In the genomic region with DNA sequence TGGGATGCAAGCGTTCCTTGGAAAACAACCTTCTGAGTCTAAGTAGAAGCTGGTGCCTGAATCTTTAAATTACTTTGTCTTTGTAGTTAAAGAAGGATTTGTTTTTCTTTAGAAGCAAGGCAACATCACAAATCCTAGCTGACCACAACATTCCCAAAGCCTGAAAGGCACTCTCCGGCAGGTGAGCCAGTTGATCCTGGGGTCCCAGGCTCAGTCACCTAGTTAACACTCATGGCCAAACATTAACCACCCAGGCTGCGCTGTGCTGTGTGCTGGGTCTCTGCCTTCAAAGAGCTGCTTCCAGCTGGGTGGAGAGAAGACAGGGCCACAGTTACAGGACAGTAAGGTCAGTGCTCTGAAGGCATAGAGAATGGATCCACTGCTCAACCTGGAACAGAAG, we compare ENCODE assay signal across 24 cellular contexts.
DNase-seq lines count a peak whose midpoint lies in the region; ATAC-seq, FAIRE-seq and TF ChIP-seq lines count a peak whose summit lies in the region.
"Had no signal": no experiment of that assay in that cellular context is flagged by ENCODE, and none has a peak within 500 bp of the region (broad histone marks: within the 10 kb centered on the region; RNA-seq: fewer than 3 reads in every experiment).

No MANE protein-coding gene starts in this region.

- intact Hi-C loops in HepG2 (cut with micrococcal nuclease; ENCODE audit: unreplicated experiment), result no loop called here
- intact Hi-C loops in right lobe of liver (cut with DNase I), result no loop called here
- intact Hi-C loops in aorta (cut with DNase I), result no loop called here
- intact Hi-C loops in cardiac septum (cut with DNase I), result no loop called here

- no TSS peak for BruUV-seq in HepG2 (replicated peaks; lab: Mats Ljungman, UMichigan)

- H3K18ac ChIP-seq in neuronal stem cell (ENCODE audit: low read length), result peak overlapping the region; percentile 68

- no peak overlapping the region for H3K4me2 ChIP-seq in HepG2 (ENCODE audit: low read depth, low read length)
- no peak overlapping the region for H3K4me2 ChIP-seq in neuronal stem cell (ENCODE audit: insufficient read depth, low read length, poor library complexity, severe bottlenecking)
- H3K4me2 ChIP-seq: BLaER1, GM23338 had no signal

- no peaks in the 10 kb centered on the region for H3K4me1 ChIP-seq in HepG2 (ENCODE audit: insufficient read depth, low read length)
- no peaks in the 10 kb centered on the region for H3K4me1 ChIP-seq in right lobe of liver
- no peaks in the 10 kb centered on the region for H3K4me1 ChIP-seq in neuronal stem cell (ENCODE audit: control insufficient read depth in 2 of 2, insufficient read depth in 1 of 2, low read depth in 1 of 2, low read length in 2 of 2)
- H3K4me1 ChIP-seq in aorta (ENCODE audit: control insufficient read depth in 1 of 2, insufficient read depth in 2 of 2, low read length in 2 of 2), result peaks cover 0 to 5% of the 10 kb centered on the region in 2 donors
- no peaks in the 10 kb centered on the region for H3K4me1 ChIP-seq in effector memory CD4-positive, alpha-beta T cell (ENCODE audit: control insufficient read depth, insufficient read depth, low read length, poor library complexity, severe bottlenecking)
- H3K4me1 ChIP-seq: BLaER1, Caco-2 had no signal

- H3K23ac ChIP-seq in neuronal stem cell (ENCODE audit: low read depth, low read length, poor library complexity), result no peak overlapping the region

- DNase-seq in HepG2 (ENCODE audit: low spot score) (no peak), right lobe of liver (no peak), neuronal stem cell (ENCODE audit: low spot score) (no peak), aorta (no peak), EL (no peak), cardiac septum (ENCODE audit: low spot score) (no peak)
- no peak for DNase-seq in effector memory CD4-positive, alpha-beta T cell
- DNase-seq: Caco-2; CD4-positive, CD25-positive, alpha-beta regulatory T cell; CD8-positive, alpha-beta T cell; DMS 273 treated with DMSO at 0.1 percent for 48 hours; DMS79; GF-D8; H9 had no signal

- H4K91ac ChIP-seq in neuronal stem cell (ENCODE audit: low read depth, low read length, poor library complexity), result no peak overlapping the region

- WGBS in HepG2 (ENCODE audit: low lambda C conversion rate), result 26% methylated on average over 3 of the region's 3 CpGs
- 85% methylated on average over 1 of the region's 3 CpGs for WGBS in right lobe of liver (ENCODE audit: insufficient coverage, low coverage, low lambda C conversion rate, missing lambda C conversion rate)
- no CpG with 5 or more reads among the region's 3 CpGs for WGBS in neuronal stem cell (ENCODE audit: extremely low coverage in 2 of 2, insufficient read length in 2 of 2, insufficient replicate concordance in 1 of 2), 2 donors
- WGBS in aorta, 2 donors, result 91 to 96% methylated on average over 3 of the region's 3 CpGs

- no peak overlapping the region for H2BK15ac ChIP-seq in neuronal stem cell (ENCODE audit: low read length)

- no peak overlapping the region for H3K4me3 Mint-ChIP-seq in nephron
- H3K4me3 Mint-ChIP-seq: B cell; CD4-positive, CD25-positive, alpha-beta regulatory T cell; CD8-positive, alpha-beta T cell; GM23338; H9 had no signal

- no peaks in the 10 kb centered on the region for H3K9me3 Mint-ChIP-seq in nephron
- H3K9me3 Mint-ChIP-seq: CD8-positive, alpha-beta T cell; GM23338; H9 had no signal

- TF ChIP-seq EP300 in HepG2 (IDR thresholded peaks at IDR 0.05; ENCODE audit: low read depth in 2 of 2, low read length in 2 of 2) (no peak), HepG2 (CRISPR knock-in tag; IDR thresholded peaks at IDR 0.05; ENCODE audit: borderline replicate concordance) (no peak)

- H3K14ac ChIP-seq in neuronal stem cell (ENCODE audit: low read length), result no peak overlapping the region

- H3K9ac ChIP-seq in HepG2 (ENCODE audit: insufficient read depth, low read depth, low read length) (no peak overlapping the region), neuronal stem cell (ENCODE audit: low read depth, low read length, poor library complexity) (no peak overlapping the region)
- H3K9ac ChIP-seq: BLaER1 had no signal

- CTCF ChIA-PET in HepG2 (lab: Yijun Ruan, JAX; ENCODE audit: low intra/inter-chr PET ratio, low total read pairs), result no interaction called here

- H2BK5ac ChIP-seq in neuronal stem cell (ENCODE audit: low read length), result no peak overlapping the region

- no peak overlapping the region for H2BK12ac ChIP-seq in neuronal stem cell (ENCODE audit: low read length)

- H3K79me1 ChIP-seq in neuronal stem cell (ENCODE audit: low read depth, low read length), result peaks cover 2% of the 10 kb centered on the region

- no peak overlapping the region for H2AFZ ChIP-seq in HepG2 (ENCODE audit: low read length)
- no peak overlapping the region for H2AFZ ChIP-seq in neuronal stem cell (ENCODE audit: low read length)
- H2AFZ ChIP-seq: GM23338 had no signal

- no peak for TF ChIP-seq RAD21 in HepG2 (CRISPR knock-in tag; IDR thresholded peaks at IDR 0.05)

- no peak overlapping the region for H3K4ac ChIP-seq in neuronal stem cell (ENCODE audit: low read length)

- peaks cover 4% of the 10 kb centered on the region for H3K4me1 Mint-ChIP-seq in nephron
- H3K4me1 Mint-ChIP-seq: B cell had no signal

- H3K4me3 ChIP-seq in HepG2 (replicated peaks in 1 of 3; ENCODE audit: insufficient read depth in 1 of 3, low read depth in 2 of 3, low read length in 3 of 3) (no peak overlapping the region), right lobe of liver (no peak overlapping the region), neuronal stem cell (ENCODE audit: low read length in 2 of 2) (no peak overlapping the region), aorta (ENCODE audit: low read length in 2 of 2) (no peak overlapping the region)
- no peak overlapping the region for H3K4me3 ChIP-seq in effector memory CD4-positive, alpha-beta T cell (ENCODE audit: insufficient read depth, low read depth, low read length, poor library complexity, severe bottlenecking)
- H3K4me3 ChIP-seq: BLaER1, GM23338 had no signal

- no peak for FAIRE-seq in HepG2 (lab: Jason Lieb, UNC)
- FAIRE-seq: A204.1, GM12891, GM18507 had no signal

- H2AK5ac ChIP-seq in neuronal stem cell (ENCODE audit: low read depth, low read length), result no peak overlapping the region

- no peak for TF ChIP-seq CTCF in HepG2 (CRISPR knock-in tag; IDR thresholded peaks at IDR 0.05)
- no peak for TF ChIP-seq CTCF in right lobe of liver (IDR thresholded peaks at IDR 0.05)
- TF ChIP-seq CTCF in nephron (IDR thresholded peaks at IDR 0.05; ENCODE audit: unreplicated experiment in 3 of 3), result no peak

- H3K27me3 ChIP-seq in HepG2 (ENCODE audit: control insufficient read depth in 1 of 2, insufficient read depth in 2 of 2, low read length in 2 of 2), result no peaks in the 10 kb centered on the region
- no peaks in the 10 kb centered on the region for H3K27me3 ChIP-seq in right lobe of liver
- H3K27me3 ChIP-seq in neuronal stem cell (ENCODE audit: control insufficient read depth in 3 of 3, insufficient read depth in 3 of 3, low read depth in 1 of 3, low read length in 3 of 3), result no peaks in the 10 kb centered on the region
- H3K27me3 ChIP-seq in aorta (ENCODE audit: control insufficient read depth in 1 of 2, insufficient read depth in 2 of 2, low read length in 1 of 2), result no peaks in the 10 kb centered on the region
- H3K27me3 ChIP-seq in effector memory CD4-positive, alpha-beta T cell (replicated peaks; ENCODE audit: control insufficient read depth, insufficient read depth, low read length, poor library complexity, severe bottlenecking), result no peaks in the 10 kb centered on the region
- H3K27me3 ChIP-seq: BLaER1 had no signal

- ATAC-seq in HepG2, result peak; percentile 55; the same call in 2 of the 3 replicates
- no peak for ATAC-seq in right lobe of liver
- peak; percentile 7 for ATAC-seq in aorta (ENCODE audit: low FRiP score)
- ATAC-seq: CD8-positive, alpha-beta T cell; GM23338; HCT116 had no signal

- H4K8ac ChIP-seq in neuronal stem cell (ENCODE audit: low read depth, low read length), result no peak overlapping the region

- H3K27ac ChIP-seq in HepG2 (ENCODE audit: extremely low read length, insufficient read depth, low read length) (no peak overlapping the region), right lobe of liver (no peak overlapping the region), neuronal stem cell (replicated peaks; ENCODE audit: low read length) (no peak overlapping the region), aorta (ENCODE audit: low read depth in 1 of 2, low read length in 2 of 2) (no peak overlapping the region)
- H3K27ac ChIP-seq in effector memory CD4-positive, alpha-beta T cell (ENCODE audit: insufficient read depth, low read length, poor library complexity, severe bottlenecking), result no peak overlapping the region
- H3K27ac ChIP-seq: 22Rv1, BLaER1, C4-2B had no signal

- no peaks in the 10 kb centered on the region for H3K79me2 ChIP-seq in HepG2 (ENCODE audit: insufficient read depth, low read length)

- no peaks in the 10 kb centered on the region for H3K36me3 Mint-ChIP-seq in nephron (ENCODE audit: low read depth)
- H3K36me3 Mint-ChIP-seq: CD8-positive, alpha-beta T cell had no signal

- no peak overlapping the region for H2BK120ac ChIP-seq in neuronal stem cell (ENCODE audit: low read depth, low read length)

- H4K20me1 ChIP-seq in HepG2 (ENCODE audit: insufficient read depth, low read length), result no peaks in the 10 kb centered on the region
- H4K20me1 ChIP-seq: BLaER1 had no signal

- H3K36me3 ChIP-seq in HepG2 (replicated peaks in 1 of 2; ENCODE audit: control insufficient read depth in 1 of 2, insufficient read depth in 2 of 2, low read length in 2 of 2) (no peaks in the 10 kb centered on the region), right lobe of liver (no peaks in the 10 kb centered on the region), neuronal stem cell (replicated peaks in 1 of 2; ENCODE audit: control insufficient read depth in 2 of 2, insufficient read depth in 2 of 2, low read length in 2 of 2) (no peaks in the 10 kb centered on the region), aorta (ENCODE audit: control insufficient read depth in 1 of 2, insufficient read depth in 2 of 2, low read length in 1 of 2) (no peaks in the 10 kb centered on the region)
- no peaks in the 10 kb centered on the region for H3K36me3 ChIP-seq in effector memory CD4-positive, alpha-beta T cell (ENCODE audit: control insufficient read depth, insufficient read depth, low read length)
- H3K36me3 ChIP-seq: BLaER1 had no signal

- peak overlapping the region; percentile 66 to 90 (median 76) for H3K27ac Mint-ChIP-seq in nephron
- H3K27ac Mint-ChIP-seq: B cell; CD8-positive, alpha-beta T cell; GM23338; H9 had no signal

- no peaks in the 10 kb centered on the region for H3K27me3 Mint-ChIP-seq in nephron (ENCODE audit: low read depth)
- H3K27me3 Mint-ChIP-seq: CD4-positive, CD25-positive, alpha-beta regulatory T cell had no signal

- TF ChIP-seq POLR2A in HepG2 (IDR thresholded peaks at IDR 0.05; ENCODE audit: insufficient read depth in 1 of 2, low read depth in 2 of 2, low read length in 2 of 2), result no peak
- no peak for TF ChIP-seq POLR2A in right lobe of liver (IDR thresholded peaks at IDR 0.05)

- H3K9me3 ChIP-seq in HepG2 (ENCODE audit: low read length), result no peaks in the 10 kb centered on the region; the same call in 1 of the 2 replicates
- H3K9me3 ChIP-seq in right lobe of liver, result no peaks in the 10 kb centered on the region
- H3K9me3 ChIP-seq in neuronal stem cell (replicated peaks in 1 of 2; ENCODE audit: control insufficient read depth in 2 of 2, insufficient read depth in 1 of 2, low read depth in 1 of 2, low read length in 2 of 2), result peaks cover 0 to 3% of the 10 kb centered on the region in 2 donors
- H3K9me3 ChIP-seq in aorta (ENCODE audit: control insufficient read depth, low read length), result no peaks in the 10 kb centered on the region
- H3K9me3 ChIP-seq in effector memory CD4-positive, alpha-beta T cell (ENCODE audit: control insufficient read depth, low read length), result no peaks in the 10 kb centered on the region
- H3K9me3 ChIP-seq: BLaER1, Caco-2 had no signal

- in situ Hi-C loops in HepG2 (cut with HindIII; ENCODE audit: extremely low pct_ligation_motif_present, low pct_unique_long_range_greater_than_20kb), result no loop called here

- POLR2A ChIA-PET in HepG2 (lab: Yijun Ruan, JAX), result no interaction called here

Comparison
In these comparisons a context has a peak if more than half of its experiments do, and no peak if none do; other contexts are left out.
1. ATAC-seq: peak in HepG2 (single experiment) and aorta (single experiment); none in right lobe of liver (0 of 4).